In genomic region chr1:65309317-65310077, GRCh38 we compare ENCODE assay signal across 1 cellular context.
TF ChIP-seq lines count a peak whose summit lies in the region.

TSS of gene DNAJC6 (plus strand) at chr1:65309543. CDS start at chr1:65309746, 203 bp downstream.

TF ChIP-seq in K562, 482 proteins besides CTCF, POLR2A, EP300 and RAD21 (continued from another document):
- peak; percentile 60 for TF ChIP-seq MXD1 (CRISPR knock-in tag; IDR thresholded peaks at IDR 0.05; ENCODE audit: borderline replicate concordance, poor library complexity, severe bottlenecking)
- TF ChIP-seq CEBPG (CRISPR knock-in tag; IDR thresholded peaks at IDR 0.05), result 0 out of 2 replicates have a peak, but pooled peaks have one; percentile 10
- TF ChIP-seq CEBPG (tag; conservative IDR thresholded peaks at IDR 0.05 in 1 of 2, IDR thresholded peaks at IDR 0.05 in 1 of 2), result no peak
- no peak for TF ChIP-seq ZBTB26 (CRISPR knock-in tag; IDR thresholded peaks at IDR 0.05)
- no peak for TF ChIP-seq ZNF133 (CRISPR knock-in tag; IDR thresholded peaks at IDR 0.05)
- TF ChIP-seq JUNB (CRISPR knock-in tag; conservative IDR thresholded peaks at IDR 0.05), result no peak
- no peak for TF ChIP-seq MAFG (tag; conservative IDR thresholded peaks at IDR 0.05)
- no peak; the same call in 1 of the 2 replicates for TF ChIP-seq ZNF311 (CRISPR knock-in tag; IDR thresholded peaks at IDR 0.05)
- TF ChIP-seq BMI1 (IDR thresholded peaks at IDR 0.05; ENCODE audit: low read length), result no peak
- TF ChIP-seq, protein P1, sequence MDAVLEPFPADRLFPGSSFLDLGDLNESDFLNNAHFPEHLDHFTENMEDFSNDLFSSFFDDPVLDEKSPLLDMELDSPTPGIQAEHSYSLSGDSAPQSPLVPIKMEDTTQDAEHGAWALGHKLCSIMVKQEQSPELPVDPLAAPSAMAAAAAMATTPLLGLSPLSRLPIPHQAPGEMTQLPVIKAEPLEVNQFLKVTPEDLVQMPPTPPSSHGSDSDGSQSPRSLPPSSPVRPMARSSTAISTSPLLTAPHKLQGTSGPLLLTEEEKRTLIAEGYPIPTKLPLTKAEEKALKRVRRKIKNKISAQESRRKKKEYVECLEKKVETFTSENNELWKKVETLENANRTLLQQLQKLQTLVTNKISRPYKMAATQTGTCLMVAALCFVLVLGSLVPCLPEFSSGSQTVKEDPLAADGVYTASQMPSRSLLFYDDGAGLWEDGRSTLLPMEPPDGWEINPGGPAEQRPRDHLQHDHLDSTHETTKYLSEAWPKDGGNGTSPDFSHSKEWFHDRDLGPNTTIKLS (IDR thresholded peaks at IDR 0.05; ENCODE audit: borderline replicate concordance, low read depth), result no peak
- TF ChIP-seq ZNF143 (CRISPR knock-in tag; IDR thresholded peaks at IDR 0.05), result peak; percentile 43; the same call in 1 of the 2 replicates
- TF ChIP-seq SAFB2 (IDR thresholded peaks at IDR 0.05; ENCODE audit: borderline replicate concordance, low read depth, low read length, severe bottlenecking), result no peak
- peak; percentile 35; the same call in 1 of the 2 replicates for TF ChIP-seq ZBTB49 (CRISPR knock-in tag; IDR thresholded peaks at IDR 0.05; ENCODE audit: borderline replicate concordance)
- peak; percentile 57 for TF ChIP-seq HMGN3 (IDR thresholded peaks at IDR 0.05; ENCODE audit: borderline replicate concordance, extremely low read depth, insufficient read length, low read depth, low read length)
- no peak for TF ChIP-seq MTA1 (IDR thresholded peaks at IDR 0.05; ENCODE audit: borderline replicate concordance)
- no peak for TF ChIP-seq ZEB2 (IDR thresholded peaks at IDR 0.05)
- peak; percentile 39 for TF ChIP-seq SMARCB1 (IDR thresholded peaks at IDR 0.05; ENCODE audit: insufficient read length, low read depth)
- peak; percentile 68; the same call in 1 of the 2 replicates for TF ChIP-seq ZNF263 (CRISPR knock-in tag; IDR thresholded peaks at IDR 0.05; ENCODE audit: borderline replicate concordance)
- no peak for TF ChIP-seq TCFL5 (CRISPR knock-in tag; conservative IDR thresholded peaks at IDR 0.05)
- no peak for TF ChIP-seq ZNF584 (CRISPR knock-in tag; IDR thresholded peaks at IDR 0.05; ENCODE audit: low read depth)
- peak; percentile 78; the same call in 1 of the 2 replicates for TF ChIP-seq ZNF766 (CRISPR knock-in tag; conservative IDR thresholded peaks at IDR 0.05)
- no peak for TF ChIP-seq ZFPM2 (CRISPR knock-in tag; IDR thresholded peaks at IDR 0.05)
- TF ChIP-seq POU5F1 (IDR thresholded peaks at IDR 0.05; ENCODE audit: borderline replicate concordance, low read depth, low read length, partially characterized antibody), result no peak
- TF ChIP-seq, protein P2, sequence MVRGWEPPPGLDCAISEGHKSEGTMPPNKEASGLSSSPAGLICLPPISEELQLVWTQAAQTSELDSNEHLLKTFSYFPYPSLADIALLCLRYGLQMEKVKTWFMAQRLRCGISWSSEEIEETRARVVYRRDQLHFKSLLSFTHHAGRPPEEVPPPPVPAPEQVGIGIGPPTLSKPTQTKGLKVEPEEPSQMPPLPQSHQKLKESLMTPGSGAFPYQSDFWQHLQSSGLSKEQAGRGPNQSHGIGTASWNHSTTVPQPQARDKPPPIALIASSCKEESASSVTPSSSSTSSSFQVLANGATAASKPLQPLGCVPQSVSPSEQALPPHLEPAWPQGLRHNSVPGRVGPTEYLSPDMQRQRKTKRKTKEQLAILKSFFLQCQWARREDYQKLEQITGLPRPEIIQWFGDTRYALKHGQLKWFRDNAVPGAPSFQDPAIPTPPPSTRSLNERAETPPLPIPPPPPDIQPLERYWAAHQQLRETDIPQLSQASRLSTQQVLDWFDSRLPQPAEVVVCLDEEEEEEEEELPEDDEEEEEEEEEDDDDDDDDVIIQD (CRISPR knock-in tag; IDR thresholded peaks at IDR 0.05), result no peak
- TF ChIP-seq HLTF (IDR thresholded peaks at IDR 0.05), result no peak
- TF ChIP-seq COPS2 (conservative IDR thresholded peaks at IDR 0.05), result no peak
- TF ChIP-seq NFXL1 (CRISPR knock-in tag; IDR thresholded peaks at IDR 0.05), result no peak
- TF ChIP-seq HOXB6 (CRISPR knock-in tag; IDR thresholded peaks at IDR 0.05; ENCODE audit: borderline replicate concordance), result no peak
- no peak for TF ChIP-seq TAF9B (IDR thresholded peaks at IDR 0.05; ENCODE audit: partially characterized antibody)
- peak; percentile 99 for TF ChIP-seq ARID4B (CRISPR knock-in tag; IDR thresholded peaks at IDR 0.05)
- TF ChIP-seq PURB (CRISPR knock-in tag; IDR thresholded peaks at IDR 0.05; ENCODE audit: low read depth), result no peak
- TF ChIP-seq POLR3G (IDR thresholded peaks at IDR 0.05; ENCODE audit: extremely low read depth, insufficient read length, insufficient replicate concordance), result no peak
- TF ChIP-seq PTTG1 (tag; IDR thresholded peaks at IDR 0.05; ENCODE audit: low read depth), result no peak
- no peak for TF ChIP-seq PML (IDR thresholded peaks at IDR 0.05; ENCODE audit: low read length)
- no peak for TF ChIP-seq GTF2A2 (tag; IDR thresholded peaks at IDR 0.05)
- TF ChIP-seq MYNN (IDR thresholded peaks at IDR 0.05), result no peak
- TF ChIP-seq MYNN (CRISPR knock-in tag; IDR thresholded peaks at IDR 0.05), result no peak
- TF ChIP-seq, protein P3, sequence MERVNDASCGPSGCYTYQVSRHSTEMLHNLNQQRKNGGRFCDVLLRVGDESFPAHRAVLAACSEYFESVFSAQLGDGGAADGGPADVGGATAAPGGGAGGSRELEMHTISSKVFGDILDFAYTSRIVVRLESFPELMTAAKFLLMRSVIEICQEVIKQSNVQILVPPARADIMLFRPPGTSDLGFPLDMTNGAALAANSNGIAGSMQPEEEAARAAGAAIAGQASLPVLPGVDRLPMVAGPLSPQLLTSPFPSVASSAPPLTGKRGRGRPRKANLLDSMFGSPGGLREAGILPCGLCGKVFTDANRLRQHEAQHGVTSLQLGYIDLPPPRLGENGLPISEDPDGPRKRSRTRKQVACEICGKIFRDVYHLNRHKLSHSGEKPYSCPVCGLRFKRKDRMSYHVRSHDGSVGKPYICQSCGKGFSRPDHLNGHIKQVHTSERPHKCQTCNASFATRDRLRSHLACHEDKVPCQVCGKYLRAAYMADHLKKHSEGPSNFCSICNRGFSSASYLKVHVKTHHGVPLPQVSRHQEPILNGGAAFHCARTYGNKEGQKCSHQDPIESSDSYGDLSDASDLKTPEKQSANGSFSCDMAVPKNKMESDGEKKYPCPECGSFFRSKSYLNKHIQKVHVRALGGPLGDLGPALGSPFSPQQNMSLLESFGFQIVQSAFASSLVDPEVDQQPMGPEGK (CRISPR knock-in tag; IDR thresholded peaks at IDR 0.05; ENCODE audit: borderline replicate concordance), result no peak
- TF ChIP-seq, protein P4, sequence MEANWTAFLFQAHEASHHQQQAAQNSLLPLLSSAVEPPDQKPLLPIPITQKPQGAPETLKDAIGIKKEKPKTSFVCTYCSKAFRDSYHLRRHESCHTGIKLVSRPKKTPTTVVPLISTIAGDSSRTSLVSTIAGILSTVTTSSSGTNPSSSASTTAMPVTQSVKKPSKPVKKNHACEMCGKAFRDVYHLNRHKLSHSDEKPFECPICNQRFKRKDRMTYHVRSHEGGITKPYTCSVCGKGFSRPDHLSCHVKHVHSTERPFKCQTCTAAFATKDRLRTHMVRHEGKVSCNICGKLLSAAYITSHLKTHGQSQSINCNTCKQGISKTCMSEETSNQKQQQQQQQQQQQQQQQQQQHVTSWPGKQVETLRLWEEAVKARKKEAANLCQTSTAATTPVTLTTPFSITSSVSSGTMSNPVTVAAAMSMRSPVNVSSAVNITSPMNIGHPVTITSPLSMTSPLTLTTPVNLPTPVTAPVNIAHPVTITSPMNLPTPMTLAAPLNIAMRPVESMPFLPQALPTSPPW (CRISPR knock-in tag; IDR thresholded peaks at IDR 0.05), result peak; percentile 60
- TF ChIP-seq FOXA3 (CRISPR knock-in tag; conservative IDR thresholded peaks at IDR 0.05 in 1 of 2, IDR thresholded peaks at IDR 0.05 in 1 of 2), result 0 out of 4 replicates have a peak, but pooled peaks of 1 of the 2 experiments have one; percentile 52
- no peak for TF ChIP-seq MBD1 (CRISPR knock-in tag; IDR thresholded peaks at IDR 0.05)
- TF ChIP-seq WHSC1 (IDR thresholded peaks at IDR 0.05; ENCODE audit: low read length), result no peak
- no peak for TF ChIP-seq SRSF1 (IDR thresholded peaks at IDR 0.05; ENCODE audit: low read depth, low read length)
- TF ChIP-seq SIN3A (IDR thresholded peaks at IDR 0.05; ENCODE audit: borderline replicate concordance in 2 of 2, control insufficient read depth in 1 of 2, low read depth in 2 of 2, low read length in 2 of 2), result peak; percentile 94 to 99; a peak in 3 of 4 replicates
- TF ChIP-seq, protein P5, sequence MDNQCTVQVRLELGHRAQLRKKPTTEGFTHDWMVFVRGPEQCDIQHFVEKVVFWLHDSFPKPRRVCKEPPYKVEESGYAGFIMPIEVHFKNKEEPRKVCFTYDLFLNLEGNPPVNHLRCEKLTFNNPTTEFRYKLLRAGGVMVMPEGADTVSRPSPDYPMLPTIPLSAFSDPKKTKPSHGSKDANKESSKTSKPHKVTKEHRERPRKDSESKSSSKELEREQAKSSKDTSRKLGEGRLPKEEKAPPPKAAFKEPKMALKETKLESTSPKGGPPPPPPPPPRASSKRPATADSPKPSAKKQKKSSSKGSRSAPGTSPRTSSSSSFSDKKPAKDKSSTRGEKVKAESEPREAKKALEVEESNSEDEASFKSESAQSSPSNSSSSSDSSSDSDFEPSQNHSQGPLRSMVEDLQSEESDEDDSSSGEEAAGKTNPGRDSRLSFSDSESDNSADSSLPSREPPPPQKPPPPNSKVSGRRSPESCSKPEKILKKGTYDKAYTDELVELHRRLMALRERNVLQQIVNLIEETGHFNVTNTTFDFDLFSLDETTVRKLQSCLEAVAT (IDR thresholded peaks at IDR 0.05), result no peak
- no peak; the same call in 1 of the 2 replicates for TF ChIP-seq ZNF217 (CRISPR knock-in tag; IDR thresholded peaks at IDR 0.05)
- TF ChIP-seq EGR1 (conservative IDR thresholded peaks at IDR 0.05), result no peak
- no peak for TF ChIP-seq TEAD2 (tag; IDR thresholded peaks at IDR 0.05)
